8 cellular contexts compared by ENCODE assay signal in genomic region chr13:29847501-29847983, GRCh38. TPM values are rescaled to one million over a fixed set of nuclear protein-coding genes. Genes with fewer than 3 reads are reported as not detected.
DNase-seq lines count a peak whose midpoint lies in the region; ATAC-seq and TF ChIP-seq lines count a peak whose summit lies in the region.

No MANE protein-coding gene starts in this region.

- H3K4me1 Mint-ChIP-seq in CD14-positive monocyte = peaks cover 40% of the 10 kb centered on the region
- peaks cover 59% of the 10 kb centered on the region for H3K4me1 Mint-ChIP-seq in HFFc6 (ENCODE audit: low read depth)
- peaks cover 46% of the 10 kb centered on the region for H3K4me1 Mint-ChIP-seq in activated B cell treated with CpG ODN at 0.5 μM for 24 hours
- peaks cover 47% of the 10 kb centered on the region for H3K4me1 Mint-ChIP-seq in progenitor cell of endocrine pancreas (ENCODE audit: low read depth)

- TF ChIP-seq CTCF in CD14-positive monocyte (IDR thresholded peaks at IDR 0.05) = no peak
- TF ChIP-seq CTCF in HFFc6 (IDR thresholded peaks at IDR 0.05) = no peak
- TF ChIP-seq CTCF in activated B cell treated with CpG ODN at 0.5 μM for 24 hours (IDR thresholded peaks at IDR 0.05) = no peak
- no peak for TF ChIP-seq CTCF in progenitor cell of endocrine pancreas (IDR thresholded peaks at IDR 0.05; ENCODE audit: unreplicated experiment)

- DNase-seq in CD14-positive monocyte (ENCODE audit: low spot score) = no peak
- peak; percentile 56 for DNase-seq in HFFc6
- no peak for DNase-seq in activated B cell treated with CpG ODN at 0.5 μM for 24 hours
- peak; percentile 70 for DNase-seq in foreskin melanocyte
- no peak for DNase-seq in progenitor cell of endocrine pancreas (ENCODE audit: low spot score, unreplicated experiment)
- DNase-seq in NCI-H1436 treated with DMSO at 0.1 percent for 48 hours (lab: John Stamatoyannopoulos, UW) = no peak
- no peak for DNase-seq in NCI-H2196 treated with DMSO at 0.1 percent for 48 hours (lab: John Stamatoyannopoulos, UW; ENCODE audit: unreplicated experiment)

- H3K9me3 Mint-ChIP-seq in CD14-positive monocyte (no peaks in the 10 kb centered on the region), HFFc6 (no peaks in the 10 kb centered on the region), activated B cell treated with CpG ODN at 0.5 μM for 24 hours (no peaks in the 10 kb centered on the region), progenitor cell of endocrine pancreas (ENCODE audit: low read depth) (no peaks in the 10 kb centered on the region)

- no peak for ATAC-seq in activated B cell treated with CpG ODN at 0.5 μM for 24 hours (ENCODE audit: low read depth)
- no peak for ATAC-seq in GM18520 (IDR thresholded peaks at IDR 0.05; ENCODE audit: unreplicated experiment)

- no peaks in the 10 kb centered on the region for H3K36me3 Mint-ChIP-seq in CD14-positive monocyte
- H3K36me3 Mint-ChIP-seq in HFFc6 (ENCODE audit: low read depth) = peaks cover 20% of the 10 kb centered on the region
- H3K36me3 Mint-ChIP-seq in activated B cell treated with CpG ODN at 0.5 μM for 24 hours (ENCODE audit: low read depth) = peaks cover 11% of the 10 kb centered on the region
- no peaks in the 10 kb centered on the region for H3K36me3 Mint-ChIP-seq in progenitor cell of endocrine pancreas (ENCODE audit: insufficient read depth)

- H3K27me3 Mint-ChIP-seq in CD14-positive monocyte (ENCODE audit: low read depth in 3 of 3) (no peaks in the 10 kb centered on the region), HFFc6 (ENCODE audit: insufficient read depth) (peaks cover 4% of the 10 kb centered on the region), activated B cell treated with CpG ODN at 0.5 μM for 24 hours (no peaks in the 10 kb centered on the region), progenitor cell of endocrine pancreas (no peaks in the 10 kb centered on the region)

- intact Hi-C loops in CD14-positive monocyte (cut with micrococcal nuclease) (loop anchor here (5.0 to 10.0 kb wide), 4 partner anchors 343 to 767 kb away; partner anchors contain the start of genes HMGB1 (in 1 of the 2), KATNAL1 (in 1 of the 2) and USPL1 (in 1 of the 2)), activated B cell treated with CpG ODN at 0.5 μM for 24 hours (cut with micrococcal nuclease) (loop anchor here (1.0 kb wide), 1 partner anchor 1314 kb away; the partner anchor contains the start of gene HSPH1)

- H3K27ac Mint-ChIP-seq in CD14-positive monocyte (peak overlapping the region; percentile 13 to 81 (median 69)), HFFc6 (peak overlapping the region; percentile 93), activated B cell treated with CpG ODN at 0.5 μM for 24 hours (peak overlapping the region; percentile 61), progenitor cell of endocrine pancreas (peak overlapping the region; percentile 92)

- H3K4me3 Mint-ChIP-seq in CD14-positive monocyte (peak overlapping the region; percentile 95 to 97), HFFc6 (peak overlapping the region; percentile 95), activated B cell treated with CpG ODN at 0.5 μM for 24 hours (peak overlapping the region; percentile 84), progenitor cell of endocrine pancreas (ENCODE audit: low read depth) (peak overlapping the region; percentile 90)

- POLR2A ChIA-PET in activated B cell treated with CpG ODN at 0.5 μM for 24 hours (lab: Charles Lee) = interaction anchor here (0.6 to 4.2 kb wide), 4 partner anchors 28 to 1351 kb away, joined by 3 to 34 read pairs (median 9); partner anchors contain the start of gene USPL1

- CTCF ChIA-PET in activated B cell treated with CpG ODN at 0.5 μM for 24 hours (lab: Charles Lee) = interaction anchor here (1.1 kb wide), 1 partner anchor 72 kb away, joined by 3 read pairs; no protein-coding TSS in a partner anchor

RNA-seq across cellular contexts. Expression of gene UBL3, which starts 2.9 kb away (rescaled TPM):
- 10 to 100 TPM; 28.2 to 32.3 TPM for polyA plus RNA-seq in CD14-positive monocyte
- 10 to 100 TPM; 38.0 to 57.4 (median 44.6) TPM for total RNA-seq in HFFc6 (2021; fragmentation: NEBNext Ultra II Directional; extraction: Animal tissue kit (Norgen Biotek cat#: 25700))
- total RNA-seq in activated B cell treated with CpG ODN at 0.5 μM for 24 hours = 17.9 and 18.6 TPM in 2 replicates
- 33.6 and 36.0 TPM in 2 replicates for total RNA-seq in progenitor cell of endocrine pancreas

Comparison
In these comparisons a context has a peak if more than half of its experiments do, and no peak if none do; other contexts are left out.
1. DNase-seq: peak in HFFc6 (single experiment) and foreskin melanocyte (single experiment); none in CD14-positive monocyte (single experiment), activated B cell treated with CpG ODN at 0.5 μM for 24 hours (single experiment), progenitor cell of endocrine pancreas (single experiment), NCI-H1436 treated with DMSO at 0.1 percent for 48 hours (single experiment) and NCI-H2196 treated with DMSO at 0.1 percent for 48 hours (single experiment).
2. Peak in every context shown above with its lines, with median percentiles within 50 percentile points of each other: H3K27ac Mint-ChIP-seq and H3K4me3 Mint-ChIP-seq.